ENCODE assay signal across 8 cellular contexts in genomic region chr12:56634837-56635538, GRCh38. TPM values are rescaled to one million over a fixed set of nuclear protein-coding genes. Genes with fewer than 3 reads are reported as not detected.
A peak's percentile ranks its signal among the peaks of the same experiment; 100 is the strongest.
DNase-seq lines count a peak whose midpoint lies in the region; ATAC-seq and TF ChIP-seq lines count a peak whose summit lies in the region.

No MANE protein-coding gene starts in this region.

- peaks cover 48% of the 10 kb centered on the region for H3F3A ChIP-seq in DOHH2 (ENCODE audit: control insufficient read depth, insufficient read depth)

- peak overlapping the region; percentile 93 for H3K4me2 ChIP-seq in DOHH2 (ENCODE audit: low read length)

- H3K9me3 ChIP-seq in DOHH2 (ENCODE audit: control insufficient read depth, insufficient read depth, low read length) (no peaks in the 10 kb centered on the region), HAP-1 (no peaks in the 10 kb centered on the region), T-helper 17 cell (ENCODE audit: control insufficient read depth, low read length, poor library complexity, severe bottlenecking) (no peaks in the 10 kb centered on the region), ascending aorta (no peaks in the 10 kb centered on the region), right atrium auricular region (no peaks in the 10 kb centered on the region)

- H3K27ac Mint-ChIP-seq in T-helper 17 cell (peak overlapping the region; percentile 95), progenitor cell of endocrine pancreas (peak overlapping the region; percentile 99)

- TF ChIP-seq CTCF in DOHH2 (IDR thresholded peaks at IDR 0.05; ENCODE audit: low read depth, low read length, poor library complexity, severe bottlenecking) (peak; percentile 50), ascending aorta (IDR thresholded peaks at IDR 0.05) (peak in 1 of 3 experiments; percentile 37), right atrium auricular region (IDR thresholded peaks at IDR 0.05) (peak; percentile 38 to 57), progenitor cell of endocrine pancreas (IDR thresholded peaks at IDR 0.05; ENCODE audit: unreplicated experiment) (peak; percentile 29)

- H3K27me3 Mint-ChIP-seq in T-helper 17 cell = no peaks in the 10 kb centered on the region
- H3K27me3 Mint-ChIP-seq in progenitor cell of endocrine pancreas = no peaks in the 10 kb centered on the region

- H3K4me3 Mint-ChIP-seq in T-helper 17 cell (peak overlapping the region; percentile 99), progenitor cell of endocrine pancreas (ENCODE audit: low read depth) (peak overlapping the region; percentile 84)

- no peaks in the 10 kb centered on the region for H3K9me2 ChIP-seq in DOHH2 (replicated peaks; ENCODE audit: control insufficient read depth, low read length)

- H3K27ac ChIP-seq in DOHH2 (ENCODE audit: low read depth, low read length) (peak overlapping the region; percentile 72), ascending aorta (peak overlapping the region; percentile 82 to 95), right atrium auricular region (peak overlapping the region; percentile 91 to 94)

- no peaks in the 10 kb centered on the region for H4K20me1 ChIP-seq in DOHH2 (ENCODE audit: control insufficient read depth, insufficient read depth, low read depth, low read length)

- H3K36me3 ChIP-seq in DOHH2 (ENCODE audit: control insufficient read depth, low read length) = peaks cover 30% of the 10 kb centered on the region
- H3K36me3 ChIP-seq in HAP-1 (replicated peaks) = peaks cover 27% of the 10 kb centered on the region
- H3K36me3 ChIP-seq in ascending aorta = peaks cover 22 to 26% of the 10 kb centered on the region in 2 donors
- H3K36me3 ChIP-seq in right atrium auricular region = peaks cover 25% of the 10 kb centered on the region

- ATAC-seq in T-helper 17 cell = peak; percentile 29
- ATAC-seq in GM21360 (IDR thresholded peaks at IDR 0.05; ENCODE audit: unreplicated experiment) = no peak

- H3K4me3 ChIP-seq in DOHH2 (ENCODE audit: low read length) = peak overlapping the region; percentile 94
- H3K4me3 ChIP-seq in HAP-1 = peak overlapping the region; percentile 67
- H3K4me3 ChIP-seq in ascending aorta = peak overlapping the region; percentile 78 to 93
- peak overlapping the region; percentile 80 to 88 for H3K4me3 ChIP-seq in right atrium auricular region

- peaks cover 68% of the 10 kb centered on the region for H3K4me1 ChIP-seq in DOHH2 (ENCODE audit: control insufficient read depth, low read length)
- peaks cover 33% of the 10 kb centered on the region for H3K4me1 ChIP-seq in HAP-1
- H3K4me1 ChIP-seq in ascending aorta = peaks cover 18 to 37% of the 10 kb centered on the region in 2 donors
- H3K4me1 ChIP-seq in right atrium auricular region = peaks cover 0 to 64% of the 10 kb centered on the region in 2 donors

- H3K79me2 ChIP-seq in DOHH2 (ENCODE audit: control insufficient read depth, low read length) = peaks cover 54% of the 10 kb centered on the region

- DNase-seq in HAP-1 (ENCODE audit: low spot score in 2 of 2) = peak; percentile 89 to 91
- peak; percentile 12 for DNase-seq in NCI-H1436 treated with DMSO at 0.1 percent for 48 hours (lab: John Stamatoyannopoulos, UW)
- peak; percentile 49 to 58 (median 55) for DNase-seq in T-helper 17 cell
- DNase-seq in ascending aorta (ENCODE audit: low spot score in 2 of 2) = peak in 1 of 2 donors; percentile 82
- DNase-seq in right atrium auricular region (ENCODE audit: low spot score) = peak; percentile 75
- DNase-seq in progenitor cell of endocrine pancreas (ENCODE audit: low spot score, unreplicated experiment) = peak; percentile 44

- H3K9me3 Mint-ChIP-seq in progenitor cell of endocrine pancreas (ENCODE audit: low read depth) = no peaks in the 10 kb centered on the region

- peaks cover 5% of the 10 kb centered on the region for H3K36me3 Mint-ChIP-seq in T-helper 17 cell (ENCODE audit: low read depth)
- peaks cover 15% of the 10 kb centered on the region for H3K36me3 Mint-ChIP-seq in progenitor cell of endocrine pancreas (ENCODE audit: insufficient read depth)

- H3K4me1 Mint-ChIP-seq in T-helper 17 cell = peaks cover 54% of the 10 kb centered on the region
- H3K4me1 Mint-ChIP-seq in progenitor cell of endocrine pancreas (ENCODE audit: low read depth) = peaks cover 54% of the 10 kb centered on the region

- intact Hi-C loops in ascending aorta (cut with DNase I) = loop anchor here (5.0 kb wide), 1 partner anchor 452 kb away; the partner anchor contains the start of gene NAB2

- in situ Hi-C loops in HAP-1 (cut with MboI; ENCODE audit: low sequenced_read_pairs) = no loop called here

- H3K27me3 ChIP-seq in DOHH2 (ENCODE audit: control insufficient read depth, low read length) (no peaks in the 10 kb centered on the region), HAP-1 (ENCODE audit: low read depth) (no peaks in the 10 kb centered on the region), ascending aorta (no peaks in the 10 kb centered on the region), right atrium auricular region (no peaks in the 10 kb centered on the region)

RNA-seq across cellular contexts. Expression of gene BAZ2A, which starts 4.9 kb away (rescaled TPM):
- 100 to 1,000 TPM; 203 to 214 TPM for total RNA-seq in T-helper 17 cell
- total RNA-seq in ascending aorta = 118 TPM
- total RNA-seq in right atrium auricular region = 10 to 100 TPM; 38.6 to 42.7 TPM
- total RNA-seq in progenitor cell of endocrine pancreas = 128 and 131 TPM in 2 replicates

RNA-seq across cellular contexts. Expression of gene ATP5F1B, which starts 10.8 kb away (rescaled TPM):
- total RNA-seq in T-helper 17 cell = 100 to 1,000 TPM; 297 to 299 TPM
- 197 TPM for total RNA-seq in ascending aorta
- total RNA-seq in right atrium auricular region = 1,000 to 10,000 TPM; 1,028 to 1,860 TPM
- total RNA-seq in progenitor cell of endocrine pancreas = 528 and 541 TPM in 2 replicates

RNA-seq across cellular contexts. Expression of gene PTGES3, which starts 53.1 kb away (rescaled TPM):
- total RNA-seq in T-helper 17 cell (100 to 1,000 TPM; 124 to 127 TPM), ascending aorta (62.2 TPM), right atrium auricular region (10 to 100 TPM; 69.6 to 71.1 TPM), progenitor cell of endocrine pancreas (231 and 234 TPM in 2 replicates)
